Comparison of ENCODE assay signal across 22 cellular contexts in genomic region chr17:57750930-57751329, GRCh38. TPM values are rescaled to one million over a fixed set of nuclear protein-coding genes. Genes with fewer than 3 reads are reported as not detected.
"Had no signal": no experiment of that assay in that cellular context is flagged by ENCODE, and none has a peak within 500 bp of the region (broad histone marks: within the 10 kb centered on the region; RNA-seq: fewer than 3 reads in every experiment).

No MANE protein-coding gene starts in this region.

- H3K36me3 Mint-ChIP-seq: immature natural killer cell, naive B cell, T-cell had no signal

- H3K4me3 ChIP-seq: breast epithelium, heart left ventricle had no signal

- H3K4me1 Mint-ChIP-seq: activated T-helper 17 cell treated with anti-CD3 and anti-CD28 coated beads, Interleukin-2, amount 50 U/mL, for 72 hours had no signal

- H3K9me3 ChIP-seq: breast epithelium, heart left ventricle had no signal

- H3K9me3 Mint-ChIP-seq: activated T-helper 17 cell treated with anti-CD3 and anti-CD28 coated beads, Interleukin-2, amount 50 U/mL, for 72 hours; dendritic cell treated with granulocyte-macrophage colony-stimulating factor and Interleukin-4, amounts not matched to agents 40 ng/mL and 50 ng/mL, for 4 days; effector memory CD8-positive, alpha-beta T cell; immature natural killer cell; naive B cell; stimulated activated naive CD8-positive, alpha-beta T cell treated with anti-CD3 and anti-CD28 coated beads, Interleukin-15, Interleukin-2, amounts not matched to agents 100 ng/mL and 50 ng/mL, for 24 hours; T-cell had no signal

- H3K27me3 Mint-ChIP-seq: activated T-helper 17 cell treated with anti-CD3 and anti-CD28 coated beads, Interleukin-2, amount 50 U/mL, for 72 hours; effector memory CD8-positive, alpha-beta T cell; stimulated activated naive CD8-positive, alpha-beta T cell treated with anti-CD3 and anti-CD28 coated beads, Interleukin-15, Interleukin-2, amounts not matched to agents 100 ng/mL and 50 ng/mL, for 24 hours had no signal

- H3K27ac Mint-ChIP-seq: activated T-helper 17 cell treated with anti-CD3 and anti-CD28 coated beads, Interleukin-2, amount 50 U/mL, for 72 hours; dendritic cell treated with granulocyte-macrophage colony-stimulating factor and Interleukin-4, amounts not matched to agents 40 ng/mL and 50 ng/mL, for 4 days; stimulated activated naive CD8-positive, alpha-beta T cell treated with anti-CD3 and anti-CD28 coated beads, Interleukin-15, Interleukin-2, amounts not matched to agents 100 ng/mL and 50 ng/mL, for 24 hours; T-cell had no signal

- H3K27me3 ChIP-seq: breast epithelium, heart left ventricle had no signal

- H3K4me1 ChIP-seq: breast epithelium had no signal

- H3K27ac ChIP-seq: breast epithelium, epithelial cell of prostate, heart left ventricle had no signal

- DNase-seq: activated CD4-positive, alpha-beta T cell treated with anti-CD3 and anti-CD28 coated beads, Interleukin-2, amount 50 U/mL, for 4 hours; activated CD4-positive, CD25-positive, alpha-beta regulatory T cell treated with anti-CD3 and anti-CD28 coated beads, Interleukin-2, amount 50 U/mL, for 72 hours; activated naive CD4-positive, alpha-beta T cell treated with Interleukin-2 at 50 U/mL for 16 hours; activated T-cell treated with anti-CD3 and anti-CD28 coated beads for 4 hours; anterior cingulate cortex; effector memory CD8-positive, alpha-beta T cell; immature natural killer cell; naive B cell; retina; T-cell; T1000 had no signal

- ATAC-seq: activated T-helper 17 cell treated with anti-CD3 and anti-CD28 coated beads, Interleukin-2, amount 50 U/mL, for 72 hours; effector memory CD8-positive, alpha-beta T cell; T-cell had no signal

- H3K4me3 Mint-ChIP-seq: activated T-helper 17 cell treated with anti-CD3 and anti-CD28 coated beads, Interleukin-2, amount 50 U/mL, for 72 hours; dendritic cell treated with granulocyte-macrophage colony-stimulating factor and Interleukin-4, amounts not matched to agents 40 ng/mL and 50 ng/mL, for 4 days; effector memory CD8-positive, alpha-beta T cell; immature natural killer cell; naive B cell; stimulated activated naive CD8-positive, alpha-beta T cell treated with anti-CD3 and anti-CD28 coated beads, Interleukin-15, Interleukin-2, amounts not matched to agents 100 ng/mL and 50 ng/mL, for 24 hours; T-cell had no signal

- H3K36me3 ChIP-seq: breast epithelium, heart left ventricle had no signal

RNA-seq across cellular contexts. Expression of gene CCDC182, which starts 5.8 kb away (rescaled TPM):
- total RNA-seq: activated T-helper 17 cell treated with anti-CD3 and anti-CD28 coated beads, Interleukin-2, amount 50 U/mL, for 72 hours; breast epithelium; cerebellum; frontal cortex; heart left ventricle; lung microvascular endothelial cell; T-cell; temporal lobe; urinary bladder had no signal
